8 cellular contexts compared by ENCODE assay signal in genomic region chr2:35410431-35411061, GRCh38.
DNase-seq lines count a peak whose midpoint lies in the region; ATAC-seq and TF ChIP-seq lines count a peak whose summit lies in the region.

No MANE protein-coding gene starts in this region.

- no peak overlapping the region for H3K4me3 Mint-ChIP-seq in activated T-cell treated with anti-CD3 and anti-CD28 coated beads, Interleukin-2, amount 50 U/mL, for 4 hours
- no peak overlapping the region for H3K4me3 Mint-ChIP-seq in H9
- no peak overlapping the region for H3K4me3 Mint-ChIP-seq in stimulated activated naive B cell treated with anti-CD40 and anti-IgM and Interleukin-4, amounts not matched to agents 10 μg/mL and 1 μg/mL and 100 μg/mL, for 72 hours

- H4K91ac ChIP-seq in H9 (ENCODE audit: insufficient read length, low read depth, low read length): no peak overlapping the region

- no peaks in the 10 kb centered on the region for H3K9me3 Mint-ChIP-seq in activated T-cell treated with anti-CD3 and anti-CD28 coated beads, Interleukin-2, amount 50 U/mL, for 4 hours
- H3K9me3 Mint-ChIP-seq in H9: peaks cover 5% of the 10 kb centered on the region in 2 experiments; a peak in 4 of 5 replicates
- H3K9me3 Mint-ChIP-seq in stimulated activated naive B cell treated with anti-CD40 and anti-IgM and Interleukin-4, amounts not matched to agents 10 μg/mL and 1 μg/mL and 100 μg/mL, for 72 hours: peaks cover 0 to 3% of the 10 kb centered on the region in 2 donors

- H3K9me3 ChIP-seq in H9 (ENCODE audit: control insufficient read depth, low read depth, low read length) (no peaks in the 10 kb centered on the region), MG63 (no peaks in the 10 kb centered on the region), esophagus muscularis mucosa (no peaks in the 10 kb centered on the region)

- H3K9ac ChIP-seq in H9 (ENCODE audit: extremely low read depth, insufficient read length, low read length): no peak overlapping the region

- H3K4me1 Mint-ChIP-seq in activated T-cell treated with anti-CD3 and anti-CD28 coated beads, Interleukin-2, amount 50 U/mL, for 4 hours (ENCODE audit: low read depth): no peaks in the 10 kb centered on the region
- H3K4me1 Mint-ChIP-seq in H9: peaks cover 14 to 23% of the 10 kb centered on the region in 2 experiments
- H3K4me1 Mint-ChIP-seq in stimulated activated naive B cell treated with anti-CD40 and anti-IgM and Interleukin-4, amounts not matched to agents 10 μg/mL and 1 μg/mL and 100 μg/mL, for 72 hours: no peaks in the 10 kb centered on the region

- H3T11ph ChIP-seq in H9 (ENCODE audit: low read length): no peak overlapping the region

- H4K20me1 ChIP-seq in H9 (ENCODE audit: control insufficient read depth, insufficient read depth, insufficient read length): no peaks in the 10 kb centered on the region

- no peak overlapping the region for H2BK12ac ChIP-seq in H9 (ENCODE audit: insufficient read length, low read depth, low read length)

- no peak overlapping the region for H2BK20ac ChIP-seq in H9 (ENCODE audit: low read depth, low read length, poor library complexity, severe bottlenecking)

- H3K56ac ChIP-seq in H9 (ENCODE audit: insufficient read length, low read depth, low read length): no peak overlapping the region

- no peaks in the 10 kb centered on the region for H3K79me2 ChIP-seq in H9 (ENCODE audit: insufficient read depth, low read length)

- H3K36me3 ChIP-seq in MG63: no peaks in the 10 kb centered on the region
- no peaks in the 10 kb centered on the region for H3K36me3 ChIP-seq in esophagus muscularis mucosa

- H3K14ac ChIP-seq in H9 (ENCODE audit: insufficient read depth, low read length): no peak overlapping the region

- TF ChIP-seq EP300 in esophagus muscularis mucosa (IDR thresholded peaks at IDR 0.05): no peak

- no peak for ATAC-seq in activated T-cell treated with anti-CD3 and anti-CD28 coated beads, Interleukin-2, amount 50 U/mL, for 4 hours
- ATAC-seq in stimulated activated naive B cell treated with anti-CD40 and anti-IgM and Interleukin-4, amounts not matched to agents 10 μg/mL and 1 μg/mL and 100 μg/mL, for 72 hours (replicated peaks): no peak

- TF ChIP-seq CTCF in H9 (conservative IDR thresholded peaks at IDR 0.05) (peak; percentile 99), esophagus muscularis mucosa (IDR thresholded peaks at IDR 0.05) (peak; percentile 70 to 94 (median 92))

- no peak overlapping the region for H3K23ac ChIP-seq in H9 (ENCODE audit: insufficient read length, low read depth, low read length)

- H3K27me3 ChIP-seq in H9 (ENCODE audit: insufficient read depth, low read length): no peaks in the 10 kb centered on the region
- no peaks in the 10 kb centered on the region for H3K27me3 ChIP-seq in MG63
- H3K27me3 ChIP-seq in esophagus muscularis mucosa: no peaks in the 10 kb centered on the region

- no peaks in the 10 kb centered on the region for H3K23me2 ChIP-seq in H9 (ENCODE audit: insufficient read length, low read depth, low read length, poor library complexity, severe bottlenecking)

- H2BK5ac ChIP-seq in H9 (ENCODE audit: insufficient read length, low read length): no peak overlapping the region

- H4K5ac ChIP-seq in H9 (ENCODE audit: insufficient read length, low read depth, low read length): no peak overlapping the region

- H2BK120ac ChIP-seq in H9 (ENCODE audit: low read depth, low read length, poor library complexity, severe bottlenecking): no peak overlapping the region

- no peaks in the 10 kb centered on the region for H3K36me3 Mint-ChIP-seq in activated T-cell treated with anti-CD3 and anti-CD28 coated beads, Interleukin-2, amount 50 U/mL, for 4 hours (ENCODE audit: insufficient read depth)
- H3K36me3 Mint-ChIP-seq in H9 (ENCODE audit: insufficient read depth in 1 of 3, low read depth in 3 of 3): peaks cover 0 to 5% (median 0%) of the 10 kb centered on the region in 3 experiments; a peak in 1 of 7 replicates
- no peaks in the 10 kb centered on the region for H3K36me3 Mint-ChIP-seq in stimulated activated naive B cell treated with anti-CD40 and anti-IgM and Interleukin-4, amounts not matched to agents 10 μg/mL and 1 μg/mL and 100 μg/mL, for 72 hours

- no peak overlapping the region for H2AK5ac ChIP-seq in H9 (ENCODE audit: insufficient read length, low read length)

- no peak overlapping the region for H3K27ac Mint-ChIP-seq in H9
- no peak overlapping the region for H3K27ac Mint-ChIP-seq in stimulated activated naive B cell treated with anti-CD40 and anti-IgM and Interleukin-4, amounts not matched to agents 10 μg/mL and 1 μg/mL and 100 μg/mL, for 72 hours

- H3K4ac ChIP-seq in H9 (ENCODE audit: low read depth, low read length): no peak overlapping the region

- H3K4me2 ChIP-seq in H9 (ENCODE audit: insufficient read depth, insufficient read length, low read length): no peak overlapping the region

- DNase-seq in activated T-cell treated with anti-CD3 and anti-CD28 coated beads for 24 hours (ENCODE audit: low read depth) (peak; percentile 9), H9 (peak; percentile 51), MG63 (peak; percentile 37), esophagus muscularis mucosa (ENCODE audit: extremely low spot score) (no peak), nucleus accumbens (lab: John Stamatoyannopoulos, UW) (peak in 42 of 56 donors; percentile 2 to 85 (median 30))
- no peak for DNase-seq in activated T-cell treated with anti-CD3 and anti-CD28 coated beads, Interleukin-2, amount 50 U/mL, for 4 hours
- DNase-seq in activated CD4-positive, alpha-beta T cell treated with anti-CD3 and anti-CD28 coated beads for 4 hours: peak; percentile 5 to 14
- no peak for DNase-seq in stimulated activated naive B cell treated with anti-CD40 and anti-IgM and Interleukin-4, amounts not matched to agents 10 μg/mL and 1 μg/mL and 100 μg/mL, for 72 hours

- H3K4me3 ChIP-seq in MG63 (no peak overlapping the region), esophagus muscularis mucosa (no peak overlapping the region)

- no peak overlapping the region for H2BK15ac ChIP-seq in H9 (ENCODE audit: low read depth, low read length)

- TF ChIP-seq POLR2A in esophagus muscularis mucosa (IDR thresholded peaks at IDR 0.05; ENCODE audit: low read depth): no peak

- intact Hi-C loops in esophagus muscularis mucosa (cut with DNase I): loop anchor here (5.0 to 10.0 kb wide), 2 partner anchors 1313 to 1736 kb away; no protein-coding TSS in a partner anchor

- no peak overlapping the region for H2AFZ ChIP-seq in H9 (ENCODE audit: low read length)

- no peaks in the 10 kb centered on the region for H3K27me3 Mint-ChIP-seq in activated T-cell treated with anti-CD3 and anti-CD28 coated beads, Interleukin-2, amount 50 U/mL, for 4 hours (ENCODE audit: low read depth)
- H3K27me3 Mint-ChIP-seq in H9 (ENCODE audit: low read depth): peaks cover 1% of the 10 kb centered on the region; the same call in 1 of the 2 replicates
- no peaks in the 10 kb centered on the region for H3K27me3 Mint-ChIP-seq in stimulated activated naive B cell treated with anti-CD40 and anti-IgM and Interleukin-4, amounts not matched to agents 10 μg/mL and 1 μg/mL and 100 μg/mL, for 72 hours

- no CpG with 5 or more reads among the region's 5 CpGs for WGBS in H9 (ENCODE audit: extremely low coverage, insufficient read length, low lambda C conversion rate)
- WGBS in esophagus muscularis mucosa: 39% methylated on average over 5 of the region's 5 CpGs

- no peaks in the 10 kb centered on the region for H3K4me1 ChIP-seq in H9 (ENCODE audit: insufficient read depth, low read length)
- peaks cover 0 to 6% (median 0%) of the 10 kb centered on the region in 4 donors for H3K4me1 ChIP-seq in esophagus muscularis mucosa

- no peaks in the 10 kb centered on the region for H3K79me1 ChIP-seq in H9 (ENCODE audit: insufficient read depth, low read depth, low read length, poor library complexity, severe bottlenecking)

- no peak overlapping the region for H4K8ac ChIP-seq in H9 (replicated peaks; ENCODE audit: insufficient read length, low read depth, low read length)

- no peak overlapping the region for H3K27ac ChIP-seq in H9 (ENCODE audit: insufficient read length, low read depth, low read length)
- no peak overlapping the region for H3K27ac ChIP-seq in esophagus muscularis mucosa (replicated peaks in 1 of 4)

- H3K18ac ChIP-seq in H9 (ENCODE audit: insufficient read length, low read depth, low read length): no peak overlapping the region

Comparison
In these comparisons a context has a peak if more than half of its experiments do, and no peak if none do; other contexts are left out.
1. DNase-seq: peak in activated T-cell treated with anti-CD3 and anti-CD28 coated beads for 24 hours (single experiment), H9 (single experiment), MG63 (single experiment), activated CD4-positive, alpha-beta T cell treated with anti-CD3 and anti-CD28 coated beads for 4 hours (2 of 2) and nucleus accumbens (42 of 56); none in activated T-cell treated with anti-CD3 and anti-CD28 coated beads, Interleukin-2, amount 50 U/mL, for 4 hours (single experiment), esophagus muscularis mucosa (single experiment) and stimulated activated naive B cell treated with anti-CD40 and anti-IgM and Interleukin-4, amounts not matched to agents 10 μg/mL and 1 μg/mL and 100 μg/mL, for 72 hours (single experiment).